In genomic region chr2:72915076-72915906, GRCh38 we compare ENCODE assay signal across 12 cellular contexts. TPM values are rescaled to one million over a fixed set of nuclear protein-coding genes. Genes with fewer than 3 reads are reported as not detected.
DNase-seq lines count a peak whose midpoint lies in the region; ATAC-seq and TF ChIP-seq lines count a peak whose summit lies in the region.
"Had no signal": no experiment of that assay in that cellular context is flagged by ENCODE, and none has a peak within 500 bp of the region (broad histone marks: within the 10 kb centered on the region; RNA-seq: fewer than 3 reads in every experiment).

No MANE protein-coding gene starts in this region.

- peaks cover 73% of the 10 kb centered on the region for H3K27me3 Mint-ChIP-seq in T-helper 1 cell treated with Interleukin-12 subunit alpha and Interleukin-12 subunit beta and Interleukin-4 antibody, amounts not matched to agents 30 μg/mL and 1 μg/mL, for 36 hours (ENCODE audit: low read depth)
- H3K27me3 Mint-ChIP-seq in WTC11 (ENCODE audit: low read depth) = peaks cover 69% of the 10 kb centered on the region
- peaks cover 28 to 51% (median 48%) of the 10 kb centered on the region in 3 donors for H3K27me3 Mint-ChIP-seq in immature natural killer cell (ENCODE audit: low read depth in 3 of 3)
- peaks cover 56 to 72% of the 10 kb centered on the region in 2 donors for H3K27me3 Mint-ChIP-seq in stimulated activated naive B cell treated with anti-CD40 and anti-IgM and Interleukin-4, amounts not matched to agents 10 μg/mL and 1 μg/mL and 100 μg/mL, for 72 hours

- H3K27ac Mint-ChIP-seq in T-helper 1 cell treated with Interleukin-12 subunit alpha and Interleukin-12 subunit beta and Interleukin-4 antibody, amounts not matched to agents 30 μg/mL and 1 μg/mL, for 36 hours = peak overlapping the region; percentile 34
- H3K27ac Mint-ChIP-seq in WTC11 = no peak overlapping the region
- H3K27ac Mint-ChIP-seq in immature natural killer cell = no peak overlapping the region
- peak overlapping the region; percentile 47 for H3K27ac Mint-ChIP-seq in stimulated activated naive B cell treated with anti-CD40 and anti-IgM and Interleukin-4, amounts not matched to agents 10 μg/mL and 1 μg/mL and 100 μg/mL, for 72 hours

- H3K9me3 Mint-ChIP-seq in T-helper 1 cell treated with Interleukin-12 subunit alpha and Interleukin-12 subunit beta and Interleukin-4 antibody, amounts not matched to agents 30 μg/mL and 1 μg/mL, for 36 hours = no peaks in the 10 kb centered on the region
- H3K9me3 Mint-ChIP-seq in WTC11 (no peaks in the 10 kb centered on the region), immature natural killer cell (peaks cover 0 to 2% (median 0%) of the 10 kb centered on the region in 6 donors)
- no peaks in the 10 kb centered on the region for H3K9me3 Mint-ChIP-seq in stimulated activated naive B cell treated with anti-CD40 and anti-IgM and Interleukin-4, amounts not matched to agents 10 μg/mL and 1 μg/mL and 100 μg/mL, for 72 hours

- POLR2A ChIA-PET in WTC11 (lab: Charles Lee) = interaction anchor here (0.6 kb wide), 1 partner anchor 300 kb away, joined by 3 read pairs; no protein-coding TSS in a partner anchor

- H3K4me1 Mint-ChIP-seq in T-helper 1 cell treated with Interleukin-12 subunit alpha and Interleukin-12 subunit beta and Interleukin-4 antibody, amounts not matched to agents 30 μg/mL and 1 μg/mL, for 36 hours (ENCODE audit: low read depth) = peaks cover 13% of the 10 kb centered on the region
- H3K4me1 Mint-ChIP-seq in WTC11 = peaks cover 39% of the 10 kb centered on the region
- peaks cover 25 to 34% of the 10 kb centered on the region in 2 donors for H3K4me1 Mint-ChIP-seq in immature natural killer cell
- peaks cover 28 to 40% of the 10 kb centered on the region in 2 donors for H3K4me1 Mint-ChIP-seq in stimulated activated naive B cell treated with anti-CD40 and anti-IgM and Interleukin-4, amounts not matched to agents 10 μg/mL and 1 μg/mL and 100 μg/mL, for 72 hours

- peaks cover 2% of the 10 kb centered on the region for H3K36me3 Mint-ChIP-seq in T-helper 1 cell treated with Interleukin-12 subunit alpha and Interleukin-12 subunit beta and Interleukin-4 antibody, amounts not matched to agents 30 μg/mL and 1 μg/mL, for 36 hours (ENCODE audit: low read depth)
- H3K36me3 Mint-ChIP-seq in WTC11 = no peaks in the 10 kb centered on the region
- H3K36me3 Mint-ChIP-seq in immature natural killer cell = no peaks in the 10 kb centered on the region
- H3K36me3 Mint-ChIP-seq in stimulated activated naive B cell treated with anti-CD40 and anti-IgM and Interleukin-4, amounts not matched to agents 10 μg/mL and 1 μg/mL and 100 μg/mL, for 72 hours = no peaks in the 10 kb centered on the region

- no peak for TF ChIP-seq CTCF in WTC11 (IDR thresholded peaks at IDR 0.05)

- no peak for ATAC-seq in WTC11
- ATAC-seq in stimulated activated naive B cell treated with anti-CD40 and anti-IgM and Interleukin-4, amounts not matched to agents 10 μg/mL and 1 μg/mL and 100 μg/mL, for 72 hours (replicated peaks) = no peak
- ATAC-seq in HG03571 (IDR thresholded peaks at IDR 0.05; ENCODE audit: unreplicated experiment) = no peak

- DNase-seq in T-helper 1 cell (no peak), WTC11 (ENCODE audit: low spot score) (no peak), immature natural killer cell (no peak), mucosa of gallbladder (ENCODE audit: low spot score) (no peak), SKM-1 treated with dmso at 0.1 percent for 144 hours (lab: John Stamatoyannopoulos, UW; ENCODE audit: unreplicated experiment) (no peak)
- DNase-seq in stimulated activated naive B cell treated with anti-CD40 and anti-IgM and Interleukin-4, amounts not matched to agents 10 μg/mL and 1 μg/mL and 100 μg/mL, for 72 hours = no peak

- CTCF ChIA-PET in WTC11 (lab: Charles Lee) = interaction anchor here (0.7 to 7.4 kb wide), 11 partner anchors 10 to 297 kb away, joined by 3 to 165 read pairs (median 15); partner anchors contain the start of gene SPR

- no peak overlapping the region for H3K4me3 Mint-ChIP-seq in T-helper 1 cell treated with Interleukin-12 subunit alpha and Interleukin-12 subunit beta and Interleukin-4 antibody, amounts not matched to agents 30 μg/mL and 1 μg/mL, for 36 hours
- peak overlapping the region; percentile 84 for H3K4me3 Mint-ChIP-seq in WTC11
- peak overlapping the region; percentile 63 to 75 (median 70) for H3K4me3 Mint-ChIP-seq in immature natural killer cell
- H3K4me3 Mint-ChIP-seq in stimulated activated naive B cell treated with anti-CD40 and anti-IgM and Interleukin-4, amounts not matched to agents 10 μg/mL and 1 μg/mL and 100 μg/mL, for 72 hours = peak overlapping the region; percentile 76 to 87

TF ChIP-seq in WTC11, 78 proteins besides CTCF, POLR2A, EP300 and RAD21:
- TF ChIP-seq ZNF121 (CRISPR knock-in tag; IDR thresholded peaks at IDR 0.05) (peak; percentile 56), FOXJ3 (CRISPR knock-in tag; IDR thresholded peaks at IDR 0.05; ENCODE audit: borderline replicate concordance) (no peak), PRDM15 (CRISPR knock-in tag; IDR thresholded peaks at IDR 0.05) (peak; percentile 81)

RNA-seq across cellular contexts. Expression of gene EMX1, which starts 2.0 kb away (rescaled TPM):
- 3.6 to 4.4 TPM (median 3.8 TPM) in 3 replicates for total RNA-seq in WTC11 (2021)
- not detected for polyA plus RNA-seq in immature natural killer cell
- total RNA-seq in mucosa of gallbladder = 0.12 TPM
- total RNA-seq: endothelial cell of umbilical vein, NCI-H460, pulmonary artery endothelial cell, ureter had no signal
- polyA plus RNA-seq: endothelial cell of umbilical vein had no signal

RNA-seq across cellular contexts. Expression of gene SPR, which starts 28.1 kb away (rescaled TPM):
- total RNA-seq in WTC11 (2021) (9.4 to 13.2 TPM (median 13.0 TPM) in 3 replicates), mucosa of gallbladder (60.3 TPM)
- 1 to 10 TPM; 1.2 to 2.2 (median 1.4) TPM for polyA plus RNA-seq in immature natural killer cell

Comparison
In these comparisons a context has a peak if more than half of its experiments do, and no peak if none do; other contexts are left out.
1. H3K27ac Mint-ChIP-seq: peak in T-helper 1 cell treated with Interleukin-12 subunit alpha and Interleukin-12 subunit beta and Interleukin-4 antibody, amounts not matched to agents 30 μg/mL and 1 μg/mL, for 36 hours (single experiment) and stimulated activated naive B cell treated with anti-CD40 and anti-IgM and Interleukin-4, amounts not matched to agents 10 μg/mL and 1 μg/mL and 100 μg/mL, for 72 hours (single experiment); none in WTC11 (single experiment) and immature natural killer cell (0 of 6).